23 cellular contexts compared by ENCODE assay signal in the genomic region with DNA sequence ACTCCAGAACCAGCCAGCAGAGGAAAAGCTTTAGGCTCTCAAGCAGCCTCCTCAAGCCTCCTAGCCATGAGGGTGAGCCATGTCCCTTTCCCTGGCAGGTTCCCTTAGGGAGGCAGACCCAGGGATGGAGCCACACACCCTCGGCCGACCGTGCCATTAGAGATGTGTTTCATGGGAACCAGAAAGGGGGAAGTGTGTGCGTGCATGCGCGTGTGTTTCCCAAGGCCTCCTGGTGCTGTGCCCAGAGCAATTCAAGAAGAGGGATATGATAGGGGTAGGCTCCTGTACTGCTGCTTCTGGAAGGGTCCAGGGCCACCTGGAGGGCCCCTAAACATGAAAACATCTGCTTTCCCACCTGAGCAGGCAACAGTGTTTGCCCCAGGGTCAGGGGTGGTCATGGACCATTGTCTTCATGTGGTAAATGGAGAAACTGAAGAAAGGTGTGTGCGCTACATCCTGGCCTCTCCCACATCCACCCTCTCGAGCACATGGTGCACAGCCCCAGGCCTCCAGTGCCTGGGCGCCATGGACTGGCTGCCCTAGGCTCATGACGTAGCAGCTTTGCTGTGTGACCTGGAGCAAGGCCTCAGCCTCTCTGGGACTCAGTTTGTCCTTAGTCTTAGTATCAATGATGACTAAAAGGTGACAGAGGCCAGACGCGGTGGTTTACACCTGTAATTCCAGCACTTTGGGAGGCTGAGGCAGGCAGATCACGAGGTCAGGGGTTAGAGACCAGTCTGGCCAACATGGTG. TPM values are rescaled to one million over a fixed set of nuclear protein-coding genes. Genes with fewer than 3 reads are reported as not detected.
A peak's percentile ranks its signal among the peaks of the same experiment; 100 is the strongest.
DNase-seq lines count a peak whose midpoint lies in the region; ATAC-seq, FAIRE-seq and TF ChIP-seq lines count a peak whose summit lies in the region.
"Had no signal": no experiment of that assay in that cellular context is flagged by ENCODE, and none has a peak within 500 bp of the region (broad histone marks: within the 10 kb centered on the region; RNA-seq: fewer than 3 reads in every experiment).

No MANE protein-coding gene starts in this region.

- peaks cover 3% of the 10 kb centered on the region for H3K27me3 Mint-ChIP-seq in GM23338 (ENCODE audit: insufficient read depth, low read depth, poor library complexity)
- H3K27me3 Mint-ChIP-seq in neural crest cell (ENCODE audit: low read depth) = no peaks in the 10 kb centered on the region
- peaks cover 11% of the 10 kb centered on the region for H3K27me3 Mint-ChIP-seq in activated T-helper 2 cell treated with anti-CD3 and anti-CD28 coated beads, Interferon-gamma antibody, Interleukin-2, Interleukin-4, amounts not matched to agents 10 μg/mL and 5 μg/mL and 100 μg/mL, durations not matched to agents 14 hours and 24 hours and 36 hours (ENCODE audit: low read depth)
- H3K27me3 Mint-ChIP-seq: CD4-positive, alpha-beta T cell had no signal

- H3K4me2 ChIP-seq in GM23338 = no peak overlapping the region

- TF ChIP-seq CTCF in GM23338 (conservative IDR thresholded peaks at IDR 0.05; ENCODE audit: low read depth in 2 of 2) (no peak), bronchial epithelial cell (IDR thresholded peaks at IDR 0.05; ENCODE audit: insufficient read depth, low read length, severe bottlenecking) (no peak), neural crest cell (conservative IDR thresholded peaks at IDR 0.05) (no peak)

- H4K20me1 ChIP-seq in GM23338 (replicated peaks; ENCODE audit: insufficient read depth) = no peaks in the 10 kb centered on the region

- H3K9me3 Mint-ChIP-seq in GM23338 (no peaks in the 10 kb centered on the region), neural crest cell (no peaks in the 10 kb centered on the region)
- no peaks in the 10 kb centered on the region for H3K9me3 Mint-ChIP-seq in activated T-helper 2 cell treated with anti-CD3 and anti-CD28 coated beads, Interferon-gamma antibody, Interleukin-2, Interleukin-4, amounts not matched to agents 10 μg/mL and 5 μg/mL and 100 μg/mL, durations not matched to agents 14 hours and 24 hours and 36 hours
- H3K9me3 Mint-ChIP-seq: CD4-positive, alpha-beta T cell; IgD-negative memory B cell had no signal

- no peaks in the 10 kb centered on the region for H3K4me1 Mint-ChIP-seq in GM23338
- H3K4me1 Mint-ChIP-seq in neural crest cell = no peaks in the 10 kb centered on the region
- H3K4me1 Mint-ChIP-seq in activated T-helper 2 cell treated with anti-CD3 and anti-CD28 coated beads, Interferon-gamma antibody, Interleukin-2, Interleukin-4, amounts not matched to agents 10 μg/mL and 5 μg/mL and 100 μg/mL, durations not matched to agents 14 hours and 24 hours and 36 hours (ENCODE audit: low read depth) = no peaks in the 10 kb centered on the region
- H3K4me1 Mint-ChIP-seq: IgD-negative memory B cell had no signal

- H3K36me3 ChIP-seq in GM23338 (ENCODE audit: insufficient read depth) = no peaks in the 10 kb centered on the region
- H3K36me3 ChIP-seq in bronchial epithelial cell (ENCODE audit: control insufficient read depth, insufficient read depth, low read length) = no peaks in the 10 kb centered on the region
- H3K36me3 ChIP-seq in H7 (replicated peaks; ENCODE audit: control insufficient read depth, insufficient read depth, low read length) = no peaks in the 10 kb centered on the region

- no peak overlapping the region for H2AFZ ChIP-seq in GM23338
- H2AFZ ChIP-seq: GM23248 had no signal

- H3K79me2 ChIP-seq in GM23338 (replicated peaks; ENCODE audit: insufficient read depth) = no peaks in the 10 kb centered on the region

- in situ Hi-C loops in KBM-7 (cut with MboI; ENCODE audit: low pct_unique_long_range_greater_than_20kb, low sequenced_read_pairs) = no loop called here

- H3K4me1 ChIP-seq in GM23338 (ENCODE audit: insufficient read depth) = no peaks in the 10 kb centered on the region

- H3K27ac Mint-ChIP-seq in GM23338 = peak overlapping the region; percentile 28; the same call in 1 of the 2 replicates
- H3K27ac Mint-ChIP-seq in neural crest cell (ENCODE audit: unreplicated experiment) = peak overlapping the region; percentile 60
- H3K27ac Mint-ChIP-seq in activated T-helper 2 cell treated with anti-CD3 and anti-CD28 coated beads, Interferon-gamma antibody, Interleukin-2, Interleukin-4, amounts not matched to agents 10 μg/mL and 5 μg/mL and 100 μg/mL, durations not matched to agents 14 hours and 24 hours and 36 hours = no peak overlapping the region
- H3K27ac Mint-ChIP-seq: CD4-positive, alpha-beta T cell had no signal

- no peak overlapping the region for H3K27ac ChIP-seq in GM23338 (ENCODE audit: low read depth)
- H3K27ac ChIP-seq: GM23248 had no signal

- no peaks in the 10 kb centered on the region for H3K9me2 ChIP-seq in GM23338 (ENCODE audit: insufficient read depth)

- H3K27me3 ChIP-seq in GM23338 (ENCODE audit: insufficient read depth) = no peaks in the 10 kb centered on the region
- H3K27me3 ChIP-seq in bronchial epithelial cell (ENCODE audit: control insufficient read depth, insufficient read depth, low read length) = no peaks in the 10 kb centered on the region
- no peaks in the 10 kb centered on the region for H3K27me3 ChIP-seq in H7 (ENCODE audit: control insufficient read depth, insufficient read depth, low read length)

- H3K4me3 Mint-ChIP-seq in GM23338 = no peak overlapping the region
- no peak overlapping the region for H3K4me3 Mint-ChIP-seq in neural crest cell
- no peak overlapping the region for H3K4me3 Mint-ChIP-seq in activated T-helper 2 cell treated with anti-CD3 and anti-CD28 coated beads, Interferon-gamma antibody, Interleukin-2, Interleukin-4, amounts not matched to agents 10 μg/mL and 5 μg/mL and 100 μg/mL, durations not matched to agents 14 hours and 24 hours and 36 hours (ENCODE audit: low read depth)
- H3K4me3 Mint-ChIP-seq: CD4-positive, alpha-beta T cell; IgD-negative memory B cell had no signal

- intact Hi-C loops in activated T-helper 2 cell treated with anti-CD3 and anti-CD28 coated beads, Interferon-gamma antibody, Interleukin-2, Interleukin-4, amounts not matched to agents 10 μg/mL and 5 μg/mL and 100 μg/mL, durations not matched to agents 14 hours and 24 hours and 36 hours (cut with micrococcal nuclease) = no loop called here

- H3K4me3 ChIP-seq in GM23338 (no peak overlapping the region), bronchial epithelial cell (ENCODE audit: low read depth, low read length) (no peak overlapping the region), H7 (ENCODE audit: insufficient read depth, low read depth, low read length) (no peak overlapping the region)
- H3K4me3 ChIP-seq: GM23248 had no signal

- FAIRE-seq in bronchial epithelial cell (lab: Jason Lieb, UNC) (peak; percentile 18), HTR-8/SVneo (lab: Jason Lieb, UNC) (no peak)

- DNase-seq in GM23338 (ENCODE audit: low spot score) = no peak
- DNase-seq in KBM-7 = peak; percentile 12
- no peak for DNase-seq in bronchial epithelial cell (ENCODE audit: low read depth)
- DNase-seq in neural crest cell (ENCODE audit: low read depth, low spot score) = no peak
- DNase-seq in activated T-helper 2 cell treated with anti-CD3 and anti-CD28 coated beads, Interferon-gamma antibody, Interleukin-2, Interleukin-4, amounts not matched to agents 10 μg/mL and 5 μg/mL and 100 μg/mL, durations not matched to agents 14 hours and 24 hours and 36 hours (ENCODE audit: low spot score) = no peak
- no peak for DNase-seq in HTR-8/SVneo (ENCODE audit: insufficient read length, low spot score)
- no peak for DNase-seq in H7
- no peak for DNase-seq in NCI-H2171 treated with DMSO at 0.1 percent for 48 hours (lab: John Stamatoyannopoulos, UW)
- DNase-seq: COR-L47, DMS79 treated with DMSO at 0.1 percent for 48 hours, GM23248, HCEC 1CT, Kasumi-1, NCI-H1092 treated with DMSO at 0.1 percent for 48 hours, NCI-H1436 treated with DMSO at 0.1 percent for 48 hours, NCI-H2029, NCI-H226, NCI-H510A treated with DMSO at 0.1 percent for 48 hours, NCI-H82, PC-3, Right ventricle myocardium superior had no signal

- H3K36me3 Mint-ChIP-seq in GM23338 (ENCODE audit: low read depth) (no peaks in the 10 kb centered on the region), neural crest cell (ENCODE audit: low read depth) (no peaks in the 10 kb centered on the region)
- H3K36me3 Mint-ChIP-seq in activated T-helper 2 cell treated with anti-CD3 and anti-CD28 coated beads, Interferon-gamma antibody, Interleukin-2, Interleukin-4, amounts not matched to agents 10 μg/mL and 5 μg/mL and 100 μg/mL, durations not matched to agents 14 hours and 24 hours and 36 hours (ENCODE audit: low read depth) = no peaks in the 10 kb centered on the region
- H3K36me3 Mint-ChIP-seq: IgD-negative memory B cell had no signal

- H3F3A ChIP-seq in GM23338 (replicated peaks; ENCODE audit: low read depth) = no peaks in the 10 kb centered on the region

- ATAC-seq in GM23338 = no peak
- ATAC-seq: PC-3 had no signal

TF ChIP-seq in GM23338, 12 proteins besides CTCF, POLR2A, EP300 and RAD21 (continues in another document):
- TF ChIP-seq STAT1 (IDR thresholded peaks at IDR 0.05; ENCODE audit: unreplicated experiment) = no peak
- TF ChIP-seq NANOG (IDR thresholded peaks at IDR 0.05; ENCODE audit: borderline replicate concordance) = no peak
- TF ChIP-seq, protein P1, sequence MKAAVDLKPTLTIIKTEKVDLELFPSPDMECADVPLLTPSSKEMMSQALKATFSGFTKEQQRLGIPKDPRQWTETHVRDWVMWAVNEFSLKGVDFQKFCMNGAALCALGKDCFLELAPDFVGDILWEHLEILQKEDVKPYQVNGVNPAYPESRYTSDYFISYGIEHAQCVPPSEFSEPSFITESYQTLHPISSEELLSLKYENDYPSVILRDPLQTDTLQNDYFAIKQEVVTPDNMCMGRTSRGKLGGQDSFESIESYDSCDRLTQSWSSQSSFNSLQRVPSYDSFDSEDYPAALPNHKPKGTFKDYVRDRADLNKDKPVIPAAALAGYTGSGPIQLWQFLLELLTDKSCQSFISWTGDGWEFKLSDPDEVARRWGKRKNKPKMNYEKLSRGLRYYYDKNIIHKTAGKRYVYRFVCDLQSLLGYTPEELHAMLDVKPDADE (IDR thresholded peaks at IDR 0.05) = no peak
- TF ChIP-seq EZH2 (IDR thresholded peaks at IDR 0.05; ENCODE audit: low read depth, unreplicated experiment) = no peak
- TF ChIP-seq CREB1 (CRISPR knock-in tag; IDR thresholded peaks at IDR 0.05; ENCODE audit: low read depth) = no peak

RNA-seq across cellular contexts. Expression of a gene that starts 48.1 kb away (rescaled TPM):
- total RNA-seq in GM23338 (2014; rRNA removed; shearing (Covaris generic)) = 22.9 and 24.6 TPM in 2 replicates
- polyA plus RNA-seq in GM23338 (2016; fragmentation: Nextera tagmentation; extraction: Ambion mirVana) = 74.5 and 82.6 TPM in 2 replicates
- total RNA-seq in bronchial epithelial cell (34.7 and 43.7 TPM in 2 replicates), neural crest cell (26.3 and 26.5 TPM in 2 replicates)
- 40.1 and 42.3 TPM in 2 replicates for total RNA-seq in activated T-helper 2 cell treated with anti-CD3 and anti-CD28 coated beads, Interferon-gamma antibody, Interleukin-2, Interleukin-4, amounts not matched to agents 10 μg/mL and 5 μg/mL and 100 μg/mL, durations not matched to agents 14 hours and 24 hours and 36 hours
- 36.6 and 58.4 TPM in 2 replicates for total RNA-seq in H7 (2014; rRNA removed; shearing (Covaris generic))
